In genomic region chr4:89491731-89492235, GRCh38 we compare ENCODE assay signal across 22 cellular contexts.
DNase-seq lines count a peak whose midpoint lies in the region; ATAC-seq, FAIRE-seq and TF ChIP-seq lines count a peak whose summit lies in the region.
"Had no signal": no experiment of that assay in that cellular context is flagged by ENCODE, and none has a peak within 500 bp of the region (broad histone marks: within the 10 kb centered on the region; RNA-seq: fewer than 3 reads in every experiment).

No MANE protein-coding gene starts in this region.

- no peak overlapping the region for H3K4me2 ChIP-seq in PC-3 (ENCODE audit: low read length)

- H3K27me3 ChIP-seq in HAP-1 (ENCODE audit: low read depth), result no peaks in the 10 kb centered on the region
- no peaks in the 10 kb centered on the region for H3K27me3 ChIP-seq in PC-3 (ENCODE audit: low read length)
- no peaks in the 10 kb centered on the region for H3K27me3 ChIP-seq in iPS-20b (ENCODE audit: insufficient read depth, low read length)
- H3K27me3 ChIP-seq: heart right ventricle, tibial nerve had no signal

- CTCF ChIA-PET in PC-3 (lab: Charles Lee), result no interaction called here

- POLR2A ChIA-PET in PC-3 (lab: Charles Lee; ENCODE audit: unreplicated experiment), result no interaction called here

- H3K4me1 ChIP-seq in HAP-1, result peaks cover 17% of the 10 kb centered on the region
- H3K4me1 ChIP-seq in PC-3 (ENCODE audit: insufficient read depth, low read length), result peaks cover 9% of the 10 kb centered on the region; the same call in 1 of the 2 replicates
- H3K4me1 ChIP-seq in iPS-20b (ENCODE audit: insufficient read depth, low read length), result peaks cover 8% of the 10 kb centered on the region; the same call in 1 of the 2 replicates

- no peak overlapping the region for H2AFZ ChIP-seq in PC-3 (ENCODE audit: low read length)

- peak; percentile 74 for FAIRE-seq in D721Med (lab: Jason Lieb, UNC)
- FAIRE-seq in RCC 7860 (lab: Jason Lieb, UNC), result no peak
- FAIRE-seq: GM12891 had no signal

- no peaks in the 10 kb centered on the region for H4K20me1 ChIP-seq in PC-3 (ENCODE audit: low read length)

- H3K27ac ChIP-seq in PC-3 (ENCODE audit: low read length) (peak overlapping the region; percentile 22; the same call in 1 of the 2 replicates), iPS-20b (ENCODE audit: low read length) (no peak overlapping the region)
- H3K27ac ChIP-seq: C4-2B, heart right ventricle, tibial nerve had no signal

- H3K4me3 ChIP-seq in HAP-1 (no peak overlapping the region), PC-3 (ENCODE audit: low read length) (no peak overlapping the region), iPS-20b (ENCODE audit: low read length) (peak overlapping the region; percentile 44; the same call in 1 of the 2 replicates)
- H3K4me3 ChIP-seq: heart right ventricle, mucosa of descending colon, tibial nerve had no signal

- H3K9ac ChIP-seq in PC-3 (ENCODE audit: low read length), result no peak overlapping the region
- no peak overlapping the region for H3K9ac ChIP-seq in iPS-20b (ENCODE audit: low read depth, low read length)

- H3K9me3 ChIP-seq in HAP-1 (no peaks in the 10 kb centered on the region), PC-3 (ENCODE audit: low read length) (no peaks in the 10 kb centered on the region), iPS-20b (ENCODE audit: insufficient read depth, low read depth, low read length) (no peaks in the 10 kb centered on the region)
- H3K9me3 ChIP-seq: mucosa of descending colon had no signal

- in situ Hi-C loops in HAP-1 (cut with MboI; ENCODE audit: low sequenced_read_pairs), result loop anchor here (25.0 kb wide), 1 partner anchor 396 kb away; the partner anchor contains the start of gene MMRN1

- no peaks in the 10 kb centered on the region for H3K9me2 ChIP-seq in PC-3 (replicated peaks; ENCODE audit: low read length)

- no peak for DNase-seq in D721Med (ENCODE audit: insufficient read length, low spot score)
- DNase-seq in HAP-1 (ENCODE audit: low spot score in 2 of 2), result peak; percentile 72 to 95
- DNase-seq in PC-3, result no peak
- no peak for DNase-seq in NOMO-1 treated with DMSO at 0.1 percent for 48 hours (lab: John Stamatoyannopoulos, UW; ENCODE audit: unreplicated experiment)
- no peak for DNase-seq in SK-N-DZ (ENCODE audit: low spot score)
- no peak for DNase-seq in RCC 7860 (ENCODE audit: low spot score)
- DNase-seq: activated CD8-positive, alpha-beta T cell treated with anti-CD3 and anti-CD28 coated beads, Interleukin-2, amount 10 ng/mL, durations not matched to agents 7 days and 5 days; activated effector memory CD4-positive, alpha-beta T cell treated with anti-CD3 and anti-CD28 coated beads, Interleukin-2, amount 50 U/mL, for 16 hours; activated naive CD8-positive, alpha-beta T cell treated with anti-CD3 and anti-CD28 coated beads, Interleukin-2, amount 50 U/mL, for 24 hours; activated T-cell treated with anti-CD3 and anti-CD28 coated beads for 4 hours; heart right ventricle; KG1; mucosa of descending colon; NCI-H1694 treated with DMSO at 0.1 percent for 48 hours; Right ventricle myocardium superior; stimulated activated CD8-positive, alpha-beta memory T cell treated with anti-CD3 and anti-CD28 coated beads, Interleukin-4, amount 100 ng/mL, for 48 hours had no signal

- H3F3A ChIP-seq in PC-3 (ENCODE audit: low read length, unreplicated experiment), result no peaks in the 10 kb centered on the region

- no peak for TF ChIP-seq CTCF in D721Med (IDR thresholded peaks at IDR 0.05; ENCODE audit: insufficient read depth, missing control alignments)
- TF ChIP-seq CTCF in PC-3 (conservative IDR thresholded peaks at IDR 0.05; ENCODE audit: low read depth, low read length), result no peak

- H3K36me3 ChIP-seq in HAP-1 (replicated peaks) (no peaks in the 10 kb centered on the region), PC-3 (ENCODE audit: low read depth, low read length) (no peaks in the 10 kb centered on the region), iPS-20b (ENCODE audit: insufficient read depth, low read depth, low read length) (no peaks in the 10 kb centered on the region)
- H3K36me3 ChIP-seq: heart right ventricle, tibial nerve had no signal

- BruUV-seq in PC-3 (replicated peaks; lab: Mats Ljungman, UMichigan), result no TSS peak

- intact Hi-C loops in PC-3 (cut with micrococcal nuclease), result no loop called here

- H3K79me2 ChIP-seq in PC-3 (ENCODE audit: low read length), result no peaks in the 10 kb centered on the region

- no peak for ATAC-seq in PC-3
- no peak for ATAC-seq in GM18498 (IDR thresholded peaks at IDR 0.05; ENCODE audit: unreplicated experiment)
- ATAC-seq: activated CD4-positive, CD25-positive, alpha-beta regulatory T cell treated with anti-CD3 and anti-CD28 coated beads, Interleukin-2, amount 50 U/mL, for 24 hours; activated CD8-positive, alpha-beta T cell treated with anti-CD3 and anti-CD28 coated beads, Interleukin-2, amount 10 ng/mL, durations not matched to agents 7 days and 5 days; activated naive CD8-positive, alpha-beta T cell treated with anti-CD3 and anti-CD28 coated beads, Interleukin-2, amount 50 U/mL, for 24 hours; heart right ventricle; mucosa of descending colon had no signal

Comparison
In these comparisons a context has a peak if more than half of its experiments do, and no peak if none do; other contexts are left out.
1. DNase-seq: peak in HAP-1 (2 of 2); none in D721Med (single experiment), PC-3 (single experiment), NOMO-1 treated with DMSO at 0.1 percent for 48 hours (single experiment), SK-N-DZ (single experiment) and RCC 7860 (single experiment).